In genomic region chr7:107628461-107629064, GRCh38 we compare ENCODE assay signal across 22 cellular contexts. TPM values are rescaled to one million over a fixed set of nuclear protein-coding genes. Genes with fewer than 3 reads are reported as not detected.
DNase-seq lines count a peak whose midpoint lies in the region; TF ChIP-seq lines count a peak whose summit lies in the region.
"Had no signal": no experiment of that assay in that cellular context is flagged by ENCODE, and none has a peak within 500 bp of the region (broad histone marks: within the 10 kb centered on the region; RNA-seq: fewer than 3 reads in every experiment).

No MANE protein-coding gene starts in this region.

- no peaks in the 10 kb centered on the region for H3K79me2 ChIP-seq in Loucy (ENCODE audit: insufficient read depth, low read length)
- H3K79me2 ChIP-seq in mesendoderm (ENCODE audit: control insufficient read depth, insufficient read depth, low read length): no peaks in the 10 kb centered on the region

- H3K9me3 Mint-ChIP-seq in activated CD4-positive, alpha-beta T cell treated with anti-CD3 and anti-CD28 coated beads, Interleukin-2, amount 10 ng/mL, durations not matched to agents 7 days and 5 days: peaks cover 4% of the 10 kb centered on the region
- peaks cover 6% of the 10 kb centered on the region for H3K9me3 Mint-ChIP-seq in T-helper 2 cell treated with Interferon-gamma antibody and Interleukin-4, amounts not matched to agents 5 μg/mL and 100 μg/mL, for 36 hours
- H3K9me3 Mint-ChIP-seq: neural crest cell had no signal

- H3K9me3 ChIP-seq in Loucy (ENCODE audit: insufficient read depth, low read depth, low read length) (no peaks in the 10 kb centered on the region), neuronal stem cell (replicated peaks in 1 of 2; ENCODE audit: control insufficient read depth in 2 of 2, insufficient read depth in 1 of 2, low read depth in 1 of 2, low read length in 2 of 2) (no peaks in the 10 kb centered on the region)
- H3K9me3 ChIP-seq: esophagus squamous epithelium, uterus had no signal

- no peaks in the 10 kb centered on the region for H4K20me1 ChIP-seq in Loucy (ENCODE audit: insufficient read depth, low read length, poor library complexity, severe bottlenecking)

- H3K18ac ChIP-seq in neuronal stem cell (ENCODE audit: low read length) (peak overlapping the region; percentile 67), mesendoderm (ENCODE audit: low read length) (no peak overlapping the region)

- H2BK15ac ChIP-seq in neuronal stem cell (ENCODE audit: low read length) (peak overlapping the region; percentile 13), mesendoderm (replicated peaks; ENCODE audit: low read depth) (no peak overlapping the region)

- H3K4me3 Mint-ChIP-seq in activated CD4-positive, alpha-beta T cell treated with anti-CD3 and anti-CD28 coated beads, Interleukin-2, amount 10 ng/mL, durations not matched to agents 7 days and 5 days: no peak overlapping the region
- H3K4me3 Mint-ChIP-seq in T-helper 2 cell treated with Interferon-gamma antibody and Interleukin-4, amounts not matched to agents 5 μg/mL and 100 μg/mL, for 36 hours: peak overlapping the region; percentile 14
- H3K4me3 Mint-ChIP-seq: activated naive CD4-positive, alpha-beta T cell treated with anti-CD3 and anti-CD28 coated beads, Interleukin-2, amount 50 U/mL, for 24 hours; neural crest cell had no signal

- peak overlapping the region; percentile 86 for H3K14ac ChIP-seq in neuronal stem cell (ENCODE audit: low read length)

- H3K56ac ChIP-seq in mesendoderm (ENCODE audit: low read length): no peak overlapping the region

- H3K23ac ChIP-seq in neuronal stem cell (ENCODE audit: low read depth, low read length, poor library complexity): peak overlapping the region; percentile 36
- no peak overlapping the region for H3K23ac ChIP-seq in mesendoderm (ENCODE audit: low read length)

- POLR2A ChIA-PET in activated CD4-positive, alpha-beta T cell treated with anti-CD3 and anti-CD28 coated beads, Interleukin-2, amount 10 ng/mL, durations not matched to agents 7 days and 5 days (lab: Charles Lee): no interaction called here

- H3K4me3 ChIP-seq in Loucy (ENCODE audit: low read length, poor library complexity, severe bottlenecking): no peak overlapping the region
- no peak overlapping the region for H3K4me3 ChIP-seq in neuronal stem cell (ENCODE audit: low read length in 2 of 2)
- no peak overlapping the region for H3K4me3 ChIP-seq in mesendoderm (ENCODE audit: low read length)
- H3K4me3 ChIP-seq: esophagus squamous epithelium, smooth muscle cell, uterus had no signal

- peaks cover 4% of the 10 kb centered on the region for H3K36me3 Mint-ChIP-seq in activated CD4-positive, alpha-beta T cell treated with anti-CD3 and anti-CD28 coated beads, Interleukin-2, amount 10 ng/mL, durations not matched to agents 7 days and 5 days (ENCODE audit: low read depth)
- H3K36me3 Mint-ChIP-seq in T-helper 2 cell treated with Interferon-gamma antibody and Interleukin-4, amounts not matched to agents 5 μg/mL and 100 μg/mL, for 36 hours (ENCODE audit: low read depth): peaks cover 14% of the 10 kb centered on the region

- H3K4me1 ChIP-seq in Loucy (ENCODE audit: insufficient read depth, low read length, poor library complexity, severe bottlenecking) (peaks cover 12% of the 10 kb centered on the region), neuronal stem cell (ENCODE audit: control insufficient read depth in 2 of 2, insufficient read depth in 1 of 2, low read depth in 1 of 2, low read length in 2 of 2) (no peaks in the 10 kb centered on the region), mesendoderm (ENCODE audit: control insufficient read depth, low read depth, low read length) (no peaks in the 10 kb centered on the region)
- H3K4me1 ChIP-seq: esophagus squamous epithelium, uterus had no signal

- H2BK12ac ChIP-seq in neuronal stem cell (ENCODE audit: low read length): no peak overlapping the region

- no peak overlapping the region for H2BK5ac ChIP-seq in neuronal stem cell (ENCODE audit: low read length)
- H2BK5ac ChIP-seq in mesendoderm (ENCODE audit: low read length): no peak overlapping the region

- DNase-seq in activated CD4-positive, alpha-beta T cell treated with anti-CD3 and anti-CD28 coated beads, Interleukin-2, amount 10 ng/mL, durations not matched to agents 7 days and 5 days: peak; percentile 13
- DNase-seq in activated CD4-positive, alpha-beta T cell treated with anti-CD3 and anti-CD28 coated beads, Interleukin-2, amount 50 U/mL, for 1 hour: no peak
- DNase-seq in T-helper 2 cell treated with Interferon-gamma antibody and Interleukin-4, amounts not matched to agents 5 μg/mL and 100 μg/mL, for 36 hours (ENCODE audit: low spot score): no peak
- DNase-seq in neuronal stem cell (ENCODE audit: low spot score) (no peak), mesendoderm (no peak)
- no peak for DNase-seq in activated T-cell treated with anti-CD3 and anti-CD28 coated beads, Interleukin-2, amount 50 U/mL, for 48 hours
- no peak for DNase-seq in stimulated activated CD4-positive, alpha-beta T cell treated with anti-CD3 and anti-CD28 coated beads, Interleukin-1b, Interleukin-23, amount 100 ng/mL, for 48 hours
- DNase-seq: activated CD4-positive, CD25-positive, alpha-beta regulatory T cell; activated CD8-positive, alpha-beta memory T cell treated with anti-CD3 and anti-CD28 coated beads, Interleukin-2, amount 50 U/mL, for 48 hours; effector memory CD4-positive, alpha-beta T cell; esophagus squamous epithelium; IMR-90; left cardiac atrium; midbrain; NCI-H1105; NCI-H2081 treated with DMSO at 0.1 percent for 48 hours; uterus had no signal

- no peak overlapping the region for H4K91ac ChIP-seq in neuronal stem cell (ENCODE audit: low read depth, low read length, poor library complexity)

- H3K9ac ChIP-seq in Loucy (ENCODE audit: low read depth, low read length, poor library complexity, severe bottlenecking) (no peak overlapping the region), neuronal stem cell (ENCODE audit: low read depth, low read length, poor library complexity) (peak overlapping the region; percentile 57), mesendoderm (ENCODE audit: low read length) (no peak overlapping the region)

- H2BK120ac ChIP-seq in neuronal stem cell (ENCODE audit: low read depth, low read length): no peak overlapping the region
- H2BK120ac ChIP-seq in mesendoderm (ENCODE audit: low read depth, low read length): no peak overlapping the region

- H2AK5ac ChIP-seq in neuronal stem cell (ENCODE audit: low read depth, low read length) (peak overlapping the region; percentile 48), mesendoderm (ENCODE audit: low read length) (no peak overlapping the region)

- no peaks in the 10 kb centered on the region for H3K27me3 Mint-ChIP-seq in activated CD4-positive, alpha-beta T cell treated with anti-CD3 and anti-CD28 coated beads, Interleukin-2, amount 10 ng/mL, durations not matched to agents 7 days and 5 days
- no peaks in the 10 kb centered on the region for H3K27me3 Mint-ChIP-seq in T-helper 2 cell treated with Interferon-gamma antibody and Interleukin-4, amounts not matched to agents 5 μg/mL and 100 μg/mL, for 36 hours (ENCODE audit: low read depth)
- H3K27me3 Mint-ChIP-seq: activated naive CD4-positive, alpha-beta T cell treated with anti-CD3 and anti-CD28 coated beads, Interleukin-2, amount 50 U/mL, for 24 hours had no signal

- H3K79me1 ChIP-seq in neuronal stem cell (ENCODE audit: low read depth, low read length): no peaks in the 10 kb centered on the region
- no peaks in the 10 kb centered on the region for H3K79me1 ChIP-seq in mesendoderm (ENCODE audit: low read length)

- H3K4me1 Mint-ChIP-seq in activated CD4-positive, alpha-beta T cell treated with anti-CD3 and anti-CD28 coated beads, Interleukin-2, amount 10 ng/mL, durations not matched to agents 7 days and 5 days: peaks cover 20% of the 10 kb centered on the region
- peaks cover 23% of the 10 kb centered on the region for H3K4me1 Mint-ChIP-seq in T-helper 2 cell treated with Interferon-gamma antibody and Interleukin-4, amounts not matched to agents 5 μg/mL and 100 μg/mL, for 36 hours (ENCODE audit: low read depth)
- H3K4me1 Mint-ChIP-seq: activated naive CD4-positive, alpha-beta T cell treated with anti-CD3 and anti-CD28 coated beads, Interleukin-2, amount 50 U/mL, for 24 hours had no signal

- H2AFZ ChIP-seq in Loucy (ENCODE audit: low read length): 0 out of 2 replicates have a peak overlapping the region, but pooled peaks have one; percentile 2
- no peak overlapping the region for H2AFZ ChIP-seq in neuronal stem cell (ENCODE audit: low read length)

- H3K4me2 ChIP-seq in Loucy (ENCODE audit: low read depth, low read length, poor library complexity, severe bottlenecking) (no peak overlapping the region), neuronal stem cell (ENCODE audit: insufficient read depth, low read length, poor library complexity, severe bottlenecking) (no peak overlapping the region), mesendoderm (ENCODE audit: low read length) (no peak overlapping the region)
- H3K4me2 ChIP-seq: smooth muscle cell had no signal

- H4K8ac ChIP-seq in neuronal stem cell (ENCODE audit: low read depth, low read length) (no peak overlapping the region), mesendoderm (ENCODE audit: low read depth, low read length) (no peak overlapping the region)

- H3K36me3 ChIP-seq in Loucy (ENCODE audit: insufficient read depth, low read length) (no peaks in the 10 kb centered on the region), neuronal stem cell (replicated peaks in 1 of 2; ENCODE audit: control insufficient read depth in 2 of 2, insufficient read depth in 2 of 2, low read length in 2 of 2) (no peaks in the 10 kb centered on the region), mesendoderm (ENCODE audit: control insufficient read depth, insufficient read depth, low read length) (no peaks in the 10 kb centered on the region)
- H3K36me3 ChIP-seq: uterus had no signal

- WGBS in neuronal stem cell (ENCODE audit: extremely low coverage in 2 of 2, insufficient read length in 2 of 2, insufficient replicate concordance in 1 of 2), 2 donors: no CpG with 5 or more reads among the region's 8 CpGs
- WGBS in mesendoderm (ENCODE audit: extremely low coverage, insufficient coverage, low lambda C conversion rate): no CpG with 5 or more reads among the region's 8 CpGs

- no peak overlapping the region for H3K4ac ChIP-seq in neuronal stem cell (ENCODE audit: low read length)
- no peak overlapping the region for H3K4ac ChIP-seq in mesendoderm (ENCODE audit: low read depth, low read length)

- no peak overlapping the region for H4K5ac ChIP-seq in mesendoderm (ENCODE audit: low read length)

- CTCF ChIA-PET in activated CD4-positive, alpha-beta T cell treated with anti-CD3 and anti-CD28 coated beads, Interleukin-2, amount 10 ng/mL, durations not matched to agents 7 days and 5 days (lab: Charles Lee): interaction anchor here (0.9 kb wide), 1 partner anchor 17 kb away, joined by 3 read pairs; no protein-coding TSS in a partner anchor

- TF ChIP-seq CTCF in Loucy (conservative IDR thresholded peaks at IDR 0.05; ENCODE audit: low read length): no peak

- no peaks in the 10 kb centered on the region for H3K9me2 ChIP-seq in Loucy (replicated peaks; ENCODE audit: low read depth, low read length)

- H3K27ac Mint-ChIP-seq in activated CD4-positive, alpha-beta T cell treated with anti-CD3 and anti-CD28 coated beads, Interleukin-2, amount 10 ng/mL, durations not matched to agents 7 days and 5 days: peak overlapping the region; percentile 74
- peak overlapping the region; percentile 88 for H3K27ac Mint-ChIP-seq in T-helper 2 cell treated with Interferon-gamma antibody and Interleukin-4, amounts not matched to agents 5 μg/mL and 100 μg/mL, for 36 hours
- H3K27ac Mint-ChIP-seq: activated naive CD4-positive, alpha-beta T cell treated with anti-CD3 and anti-CD28 coated beads, Interleukin-2, amount 50 U/mL, for 24 hours had no signal

- H3K27ac ChIP-seq in neuronal stem cell (replicated peaks; ENCODE audit: low read length) (no peak overlapping the region), mesendoderm (ENCODE audit: low read depth, low read length) (no peak overlapping the region)
- H3K27ac ChIP-seq: C4-2B, esophagus squamous epithelium, uterus had no signal

- no peaks in the 10 kb centered on the region for H3F3A ChIP-seq in Loucy (ENCODE audit: low read depth)

- H3K27me3 ChIP-seq in Loucy (ENCODE audit: insufficient read depth, low read length, poor library complexity, severe bottlenecking) (no peaks in the 10 kb centered on the region), neuronal stem cell (ENCODE audit: control insufficient read depth in 3 of 3, insufficient read depth in 3 of 3, low read depth in 1 of 3, low read length in 3 of 3) (no peaks in the 10 kb centered on the region), mesendoderm (ENCODE audit: insufficient read depth, low read length, poor library complexity) (no peaks in the 10 kb centered on the region)
- H3K27me3 ChIP-seq: esophagus squamous epithelium, uterus had no signal

RNA-seq across cellular contexts. Expression of gene SLC26A4, which starts 32.1 kb away (rescaled TPM):
- 1 to 10 TPM; 1.3 to 2.0 TPM for total RNA-seq in activated CD4-positive, alpha-beta T cell treated with anti-CD3 and anti-CD28 coated beads, Interleukin-2, amount 10 ng/mL, durations not matched to agents 7 days and 5 days
- polyA plus RNA-seq in neuronal stem cell (2013, experiment 1 of 2): 0.07 TPM
- polyA plus RNA-seq in neuronal stem cell (2013, experiment 2 of 2): 0.10 TPM
- polyA plus RNA-seq in mesendoderm (2013, experiment 1 of 2): 0.01 TPM
- polyA plus RNA-seq in mesendoderm (2013, experiment 2 of 2): 0.04 TPM

RNA-seq across cellular contexts. Expression of gene BCAP29, which starts 48.5 kb away (rescaled TPM):
- 10 to 100 TPM; 29.9 to 37.4 TPM for total RNA-seq in activated CD4-positive, alpha-beta T cell treated with anti-CD3 and anti-CD28 coated beads, Interleukin-2, amount 10 ng/mL, durations not matched to agents 7 days and 5 days
- 21.3 TPM for polyA plus RNA-seq in neuronal stem cell (2013, experiment 1 of 2)
- polyA plus RNA-seq in neuronal stem cell (2013, experiment 2 of 2): 20.5 TPM
- 17.9 TPM for polyA plus RNA-seq in mesendoderm (2013, experiment 1 of 2)
- polyA plus RNA-seq in mesendoderm (2013, experiment 2 of 2): 17.8 TPM
